Comparison of ENCODE assay signal across 22 cellular contexts in genomic region chr11:67052891-67053290, GRCh38. TPM values are rescaled to one million over a fixed set of nuclear protein-coding genes. Genes with fewer than 3 reads are reported as not detected.
"Had no signal": no experiment of that assay in that cellular context is flagged by ENCODE, and none has a peak within 500 bp of the region (broad histone marks: within the 10 kb centered on the region; RNA-seq: fewer than 3 reads in every experiment).

No MANE protein-coding gene starts in this region.

- ATAC-seq: left colon, mucosa of descending colon, natural killer cell, right cardiac atrium had no signal

- H3K27me3 ChIP-seq: colonic mucosa, hepatocyte, ovary, thyroid gland, uterus had no signal

- DNase-seq: colonic mucosa; effector CD4-positive, alpha-beta T cell; erythroblast; foreskin melanocyte; left colon; mammary epithelial cell; mucosa of descending colon; natural killer cell; ovary; stimulated activated CD4-positive, alpha-beta T cell treated with anti-CD3 and anti-CD28 coated beads, Interleukin-2, amount 100 ng/mL, for 48 hours; stimulated activated naive CD4-positive, alpha-beta T cell treated with Interleukin-2 at 50 U/mL for 16 hours; thyroid gland; upper lobe of left lung; uterus had no signal

- H3K4me3 Mint-ChIP-seq: endodermal cell, natural killer cell, neural crest cell had no signal

- H2AFZ ChIP-seq: hepatocyte had no signal

- H3K9me3 Mint-ChIP-seq: endodermal cell, natural killer cell, neural crest cell had no signal

- H3K27me3 Mint-ChIP-seq: progenitor cell of endocrine pancreas had no signal

- H3K9me3 ChIP-seq: colonic mucosa, mucosa of descending colon, ovary, thyroid gland, upper lobe of left lung, uterus had no signal

- H3K4me2 ChIP-seq: hepatocyte, smooth muscle cell had no signal

- H3K36me3 Mint-ChIP-seq: natural killer cell had no signal

- H3K36me3 ChIP-seq: colonic mucosa, ovary, thyroid gland, upper lobe of left lung, uterus had no signal

- H3K27ac Mint-ChIP-seq: endodermal cell, natural killer cell had no signal

- H3K4me1 ChIP-seq: uterus had no signal

- H3K4me3 ChIP-seq: colonic mucosa, hepatocyte, mucosa of descending colon, ovary, smooth muscle cell, thyroid gland, upper lobe of left lung, uterus had no signal

- H3K27ac ChIP-seq: colonic mucosa, hepatocyte, ovary, thyroid gland, upper lobe of left lung, uterus had no signal

RNA-seq across cellular contexts. Expression of gene RHOD, which starts 3.8 kb away (rescaled TPM):
- total RNA-seq: natural killer cell had no signal

RNA-seq across cellular contexts. Expression of gene SYT12, which starts 30.0 kb away (rescaled TPM):
- total RNA-seq: endothelial cell of umbilical vein, myocyte, natural killer cell had no signal
- polyA plus RNA-seq: endothelial cell of umbilical vein had no signal
